18 cellular contexts compared by ENCODE assay signal in genomic region chr19:46159418-46159817, GRCh38. TPM values are rescaled to one million over a fixed set of nuclear protein-coding genes. Genes with fewer than 3 reads are reported as not detected.
DNase-seq lines count a peak whose midpoint lies in the region; ATAC-seq and TF ChIP-seq lines count a peak whose summit lies in the region.
"Had no signal": no experiment of that assay in that cellular context is flagged by ENCODE, and none has a peak within 500 bp of the region (broad histone marks: within the 10 kb centered on the region; RNA-seq: fewer than 3 reads in every experiment).

No MANE protein-coding gene starts in this region.

- peaks cover 45% of the 10 kb centered on the region for H3K9me3 Mint-ChIP-seq in Caco-2 (ENCODE audit: unreplicated experiment)

- POLR2A ChIA-PET in Caco-2 (lab: Charles Lee): no interaction called here

- intact Hi-C loops in Caco-2 (cut with micrococcal nuclease; ENCODE audit: unreplicated experiment) (no loop called here), right lobe of liver (cut with DNase I) (no loop called here)

- H3K27me3 Mint-ChIP-seq in Caco-2 (ENCODE audit: insufficient read depth, unreplicated experiment): no peaks in the 10 kb centered on the region

- TF ChIP-seq POLR2A in right lobe of liver (IDR thresholded peaks at IDR 0.05): no peak

- CTCF ChIA-PET in Caco-2 (lab: Charles Lee): no interaction called here

- BruUV-seq in Caco-2 (replicated peaks; lab: Mats Ljungman, UMichigan): no TSS peak

- peaks cover 22% of the 10 kb centered on the region for H3K9me3 ChIP-seq in Caco-2
- H3K9me3 ChIP-seq in mucosa of rectum (ENCODE audit: control insufficient read depth in 2 of 2, low read length in 2 of 2): no peaks in the 10 kb centered on the region
- no peaks in the 10 kb centered on the region for H3K9me3 ChIP-seq in right lobe of liver
- H3K9me3 ChIP-seq: BE2C had no signal

- peak overlapping the region; percentile 23 for H3K4me3 Mint-ChIP-seq in Caco-2 (ENCODE audit: unreplicated experiment)
- H3K4me3 Mint-ChIP-seq: CD8-positive, alpha-beta T cell; H9 had no signal

- 43% methylated on average over 2 of the region's 2 CpGs for WGBS in right lobe of liver (ENCODE audit: insufficient coverage, low coverage, low lambda C conversion rate, missing lambda C conversion rate)

- H3K27ac ChIP-seq in VCaP (peak overlapping the region; percentile 29; the same call in 1 of the 2 replicates), foreskin keratinocyte (no peak overlapping the region), mucosa of rectum (ENCODE audit: low read depth in 2 of 2, low read length in 2 of 2) (peak overlapping the region; percentile 30 to 63), right lobe of liver (no peak overlapping the region)
- H3K27ac ChIP-seq: A549, C4-2B had no signal

- H3K36me3 ChIP-seq in Caco-2 (ENCODE audit: control insufficient read depth, insufficient read depth, low read length) (no peaks in the 10 kb centered on the region), mucosa of rectum (ENCODE audit: control insufficient read depth in 2 of 2, insufficient read depth in 2 of 2, low read length in 2 of 2) (no peaks in the 10 kb centered on the region), right lobe of liver (no peaks in the 10 kb centered on the region)
- H3K36me3 ChIP-seq: BE2C had no signal

- H3K4me1 Mint-ChIP-seq in Caco-2 (ENCODE audit: low read depth, unreplicated experiment): peaks cover 23% of the 10 kb centered on the region
- H3K4me1 Mint-ChIP-seq: H9 had no signal

- peak overlapping the region; percentile 42 for H3K27ac Mint-ChIP-seq in Caco-2 (ENCODE audit: unreplicated experiment)
- H3K27ac Mint-ChIP-seq: CD8-positive, alpha-beta T cell; H9 had no signal

- H3K27me3 ChIP-seq in Caco-2 (replicated peaks; ENCODE audit: control insufficient read depth, insufficient read depth, low read length) (no peaks in the 10 kb centered on the region), foreskin keratinocyte (peaks cover 3% of the 10 kb centered on the region), mucosa of rectum (ENCODE audit: control insufficient read depth in 2 of 2, insufficient read depth in 2 of 2, low read length in 2 of 2) (no peaks in the 10 kb centered on the region), right lobe of liver (no peaks in the 10 kb centered on the region)

- H3K9ac ChIP-seq in mucosa of rectum (ENCODE audit: low read depth in 1 of 2, low read length in 2 of 2): no peak overlapping the region

- H3K4me1 ChIP-seq in Caco-2 (peaks cover 21% of the 10 kb centered on the region), foreskin keratinocyte (peaks cover 4% of the 10 kb centered on the region), mucosa of rectum (ENCODE audit: control insufficient read depth in 2 of 2, insufficient read depth in 2 of 2, low read length in 2 of 2) (peaks cover 4 to 13% of the 10 kb centered on the region in 2 donors), right lobe of liver (no peaks in the 10 kb centered on the region)
- H3K4me1 ChIP-seq: BE2C had no signal

- DNase-seq in Caco-2 (no peak), foreskin keratinocyte (peak; percentile 25 to 49), hippocampal formation (lab: John Stamatoyannopoulos, UW) (no peak), cerebellar nuclear complex (lab: John Stamatoyannopoulos, UW) (no peak), right lobe of liver (no peak)
- DNase-seq: BE2C; CD8-positive, alpha-beta T cell; COR-L47; DND-41; GDM1; GOT3; H9 had no signal

- H3K4me3 ChIP-seq in Caco-2 (ENCODE audit: low read depth, low read length): no peak overlapping the region
- H3K4me3 ChIP-seq in mucosa of rectum (ENCODE audit: low read length in 2 of 2): peak overlapping the region in 1 of 2 donors; percentile 1
- no peak overlapping the region for H3K4me3 ChIP-seq in right lobe of liver
- H3K4me3 ChIP-seq: A549 had no signal

- H3K36me3 Mint-ChIP-seq in Caco-2 (ENCODE audit: insufficient read depth, unreplicated experiment): peaks cover 28% of the 10 kb centered on the region
- H3K36me3 Mint-ChIP-seq: CD8-positive, alpha-beta T cell had no signal

- TF ChIP-seq CTCF in Caco-2 (IDR thresholded peaks at IDR 0.05; ENCODE audit: insufficient read depth in 1 of 2, low read depth in 1 of 2, low read length in 1 of 2, severe bottlenecking in 1 of 2, unreplicated experiment in 1 of 2): no peak
- TF ChIP-seq CTCF in VCaP (conservative IDR thresholded peaks at IDR 0.05): no peak
- no peak for TF ChIP-seq CTCF in foreskin keratinocyte (conservative IDR thresholded peaks at IDR 0.05)
- TF ChIP-seq CTCF in right lobe of liver (IDR thresholded peaks at IDR 0.05): no peak

- ATAC-seq in foreskin keratinocyte: no peak
- ATAC-seq in right lobe of liver: no peak
- ATAC-seq: A549; CD8-positive, alpha-beta T cell had no signal

RNA-seq across cellular contexts. Expression of gene IGFL2, which starts 11.4 kb away (rescaled TPM):
- total RNA-seq in Caco-2 (2022) (57.7 and 64.7 TPM in 2 replicates), foreskin keratinocyte (0.39 and 0.65 TPM in 2 replicates), right lobe of liver (not detected)
- 0.30 and 0.81 TPM in 2 replicates for polyA plus RNA-seq in foreskin keratinocyte
- total RNA-seq: CD8-positive, alpha-beta T cell; H9 had no signal
- polyA plus RNA-seq: AG04450 had no signal

RNA-seq across cellular contexts. Expression of gene IGFL3, which starts 34.9 kb away (rescaled TPM):
- total RNA-seq in Caco-2 (2022): 0.53 TPM in 1 of 2 replicates, not detected in the other
- total RNA-seq in foreskin keratinocyte: 2.3 and 5.2 TPM in 2 replicates
- polyA plus RNA-seq in foreskin keratinocyte: 3.0 and 7.9 TPM in 2 replicates
- not detected for total RNA-seq in right lobe of liver
- total RNA-seq: CD8-positive, alpha-beta T cell; H9; HT-29 had no signal
- polyA plus RNA-seq: AG04450 had no signal

Comparison
In these comparisons a context has a peak if more than half of its experiments do, and no peak if none do; other contexts are left out.
1. DNase-seq: peak in foreskin keratinocyte (2 of 2); none in Caco-2 (0 of 2), hippocampal formation (0 of 2), cerebellar nuclear complex (0 of 2) and right lobe of liver (0 of 3).
2. H3K27ac ChIP-seq: peak in VCaP (single experiment) and mucosa of rectum (2 of 2); none in foreskin keratinocyte (single experiment) and right lobe of liver (0 of 3).
3. RNA of gene IGFL2, which starts 11.4 kb away (total RNA-seq): 57.7 to 64.7 TPM in Caco-2; 0.39 to 0.65 TPM in foreskin keratinocyte and not detected in right lobe of liver; every median in the first group is over 10 times any median in the second.